ENCODE assay signal across 1 cellular context in genomic region chr11:60447070-60447469, GRCh38.
TF ChIP-seq lines count a peak whose summit lies in the region.

No MANE protein-coding gene starts in this region.

TF ChIP-seq in GM23338, 12 proteins besides CTCF, POLR2A, EP300 and RAD21 (continued from another document):
- TF ChIP-seq, protein P1, sequence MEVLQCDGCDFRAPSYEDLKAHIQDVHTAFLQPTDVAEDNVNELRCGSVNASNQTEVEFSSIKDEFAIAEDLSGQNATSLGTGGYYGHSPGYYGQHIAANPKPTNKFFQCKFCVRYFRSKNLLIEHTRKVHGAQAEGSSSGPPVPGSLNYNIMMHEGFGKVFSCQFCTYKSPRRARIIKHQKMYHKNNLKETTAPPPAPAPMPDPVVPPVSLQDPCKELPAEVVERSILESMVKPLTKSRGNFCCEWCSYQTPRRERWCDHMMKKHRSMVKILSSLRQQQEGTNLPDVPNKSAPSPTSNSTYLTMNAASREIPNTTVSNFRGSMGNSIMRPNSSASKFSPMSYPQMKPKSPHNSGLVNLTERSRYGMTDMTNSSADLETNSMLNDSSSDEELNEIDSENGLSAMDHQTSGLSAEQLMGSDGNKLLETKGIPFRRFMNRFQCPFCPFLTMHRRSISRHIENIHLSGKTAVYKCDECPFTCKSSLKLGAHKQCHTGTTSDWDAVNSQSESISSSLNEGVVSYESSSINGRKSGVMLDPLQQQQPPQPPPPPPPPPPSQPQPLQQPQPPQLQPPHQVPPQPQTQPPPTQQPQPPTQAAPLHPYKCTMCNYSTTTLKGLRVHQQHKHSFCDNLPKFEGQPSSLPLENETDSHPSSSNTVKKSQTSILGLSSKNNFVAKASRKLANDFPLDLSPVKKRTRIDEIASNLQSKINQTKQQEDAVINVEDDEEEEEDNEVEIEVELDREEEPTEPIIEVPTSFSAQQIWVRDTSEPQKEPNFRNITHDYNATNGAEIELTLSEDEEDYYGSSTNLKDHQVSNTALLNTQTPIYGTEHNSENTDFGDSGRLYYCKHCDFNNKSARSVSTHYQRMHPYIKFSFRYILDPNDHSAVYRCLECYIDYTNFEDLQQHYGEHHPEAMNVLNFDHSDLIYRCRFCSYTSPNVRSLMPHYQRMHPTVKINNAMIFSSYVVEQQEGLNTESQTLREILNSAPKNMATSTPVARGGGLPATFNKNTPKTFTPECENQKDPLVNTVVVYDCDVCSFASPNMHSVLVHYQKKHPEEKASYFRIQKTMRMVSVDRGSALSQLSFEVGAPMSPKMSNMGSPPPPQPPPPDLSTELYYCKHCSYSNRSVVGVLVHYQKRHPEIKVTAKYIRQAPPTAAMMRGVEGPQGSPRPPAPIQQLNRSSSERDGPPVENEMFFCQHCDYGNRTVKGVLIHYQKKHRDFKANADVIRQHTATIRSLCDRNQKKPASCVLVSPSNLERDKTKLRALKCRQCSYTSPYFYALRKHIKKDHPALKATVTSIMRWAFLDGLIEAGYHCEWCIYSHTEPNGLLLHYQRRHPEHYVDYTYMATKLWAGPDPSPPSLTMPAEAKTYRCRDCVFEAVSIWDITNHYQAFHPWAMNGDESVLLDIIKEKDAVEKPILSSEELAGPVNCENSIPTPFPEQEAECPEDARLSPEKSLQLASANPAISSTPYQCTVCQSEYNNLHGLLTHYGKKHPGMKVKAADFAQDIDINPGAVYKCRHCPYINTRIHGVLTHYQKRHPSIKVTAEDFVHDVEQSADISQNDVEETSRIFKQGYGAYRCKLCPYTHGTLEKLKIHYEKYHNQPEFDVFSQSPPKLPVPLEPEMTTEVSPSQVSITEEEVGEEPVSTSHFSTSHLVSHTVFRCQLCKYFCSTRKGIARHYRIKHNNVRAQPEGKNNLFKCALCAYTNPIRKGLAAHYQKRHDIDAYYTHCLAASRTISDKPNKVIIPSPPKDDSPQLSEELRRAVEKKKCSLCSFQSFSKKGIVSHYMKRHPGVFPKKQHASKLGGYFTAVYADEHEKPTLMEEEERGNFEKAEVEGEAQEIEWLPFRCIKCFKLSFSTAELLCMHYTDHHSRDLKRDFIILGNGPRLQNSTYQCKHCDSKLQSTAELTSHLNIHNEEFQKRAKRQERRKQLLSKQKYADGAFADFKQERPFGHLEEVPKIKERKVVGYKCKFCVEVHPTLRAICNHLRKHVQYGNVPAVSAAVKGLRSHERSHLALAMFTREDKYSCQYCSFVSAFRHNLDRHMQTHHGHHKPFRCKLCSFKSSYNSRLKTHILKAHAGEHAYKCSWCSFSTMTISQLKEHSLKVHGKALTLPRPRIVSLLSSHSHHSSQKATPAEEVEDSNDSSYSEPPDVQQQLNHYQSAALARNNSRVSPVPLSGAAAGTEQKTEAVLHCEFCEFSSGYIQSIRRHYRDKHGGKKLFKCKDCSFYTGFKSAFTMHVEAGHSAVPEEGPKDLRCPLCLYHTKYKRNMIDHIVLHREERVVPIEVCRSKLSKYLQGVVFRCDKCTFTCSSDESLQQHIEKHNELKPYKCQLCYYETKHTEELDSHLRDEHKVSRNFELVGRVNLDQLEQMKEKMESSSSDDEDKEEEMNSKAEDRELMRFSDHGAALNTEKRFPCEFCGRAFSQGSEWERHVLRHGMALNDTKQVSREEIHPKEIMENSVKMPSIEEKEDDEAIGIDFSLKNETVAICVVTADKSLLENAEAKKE (CRISPR knock-in tag; IDR thresholded peaks at IDR 0.05) = no peak
- TF ChIP-seq STAT1 (IDR thresholded peaks at IDR 0.05; ENCODE audit: unreplicated experiment) = no peak
- TF ChIP-seq CREB1 (CRISPR knock-in tag; IDR thresholded peaks at IDR 0.05; ENCODE audit: low read depth) = no peak
- no peak for TF ChIP-seq NANOG (IDR thresholded peaks at IDR 0.05; ENCODE audit: borderline replicate concordance)
- TF ChIP-seq ZNF114 (CRISPR knock-in tag; IDR thresholded peaks at IDR 0.05) = no peak
- TF ChIP-seq EZH2 (IDR thresholded peaks at IDR 0.05; ENCODE audit: low read depth, unreplicated experiment) = no peak
- TF ChIP-seq, protein P2, sequence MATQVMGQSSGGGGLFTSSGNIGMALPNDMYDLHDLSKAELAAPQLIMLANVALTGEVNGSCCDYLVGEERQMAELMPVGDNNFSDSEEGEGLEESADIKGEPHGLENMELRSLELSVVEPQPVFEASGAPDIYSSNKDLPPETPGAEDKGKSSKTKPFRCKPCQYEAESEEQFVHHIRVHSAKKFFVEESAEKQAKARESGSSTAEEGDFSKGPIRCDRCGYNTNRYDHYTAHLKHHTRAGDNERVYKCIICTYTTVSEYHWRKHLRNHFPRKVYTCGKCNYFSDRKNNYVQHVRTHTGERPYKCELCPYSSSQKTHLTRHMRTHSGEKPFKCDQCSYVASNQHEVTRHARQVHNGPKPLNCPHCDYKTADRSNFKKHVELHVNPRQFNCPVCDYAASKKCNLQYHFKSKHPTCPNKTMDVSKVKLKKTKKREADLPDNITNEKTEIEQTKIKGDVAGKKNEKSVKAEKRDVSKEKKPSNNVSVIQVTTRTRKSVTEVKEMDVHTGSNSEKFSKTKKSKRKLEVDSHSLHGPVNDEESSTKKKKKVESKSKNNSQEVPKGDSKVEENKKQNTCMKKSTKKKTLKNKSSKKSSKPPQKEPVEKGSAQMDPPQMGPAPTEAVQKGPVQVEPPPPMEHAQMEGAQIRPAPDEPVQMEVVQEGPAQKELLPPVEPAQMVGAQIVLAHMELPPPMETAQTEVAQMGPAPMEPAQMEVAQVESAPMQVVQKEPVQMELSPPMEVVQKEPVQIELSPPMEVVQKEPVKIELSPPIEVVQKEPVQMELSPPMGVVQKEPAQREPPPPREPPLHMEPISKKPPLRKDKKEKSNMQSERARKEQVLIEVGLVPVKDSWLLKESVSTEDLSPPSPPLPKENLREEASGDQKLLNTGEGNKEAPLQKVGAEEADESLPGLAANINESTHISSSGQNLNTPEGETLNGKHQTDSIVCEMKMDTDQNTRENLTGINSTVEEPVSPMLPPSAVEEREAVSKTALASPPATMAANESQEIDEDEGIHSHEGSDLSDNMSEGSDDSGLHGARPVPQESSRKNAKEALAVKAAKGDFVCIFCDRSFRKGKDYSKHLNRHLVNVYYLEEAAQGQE (IDR thresholded peaks at IDR 0.05; ENCODE audit: unreplicated experiment) = no peak
- TF ChIP-seq ZNF331 (CRISPR knock-in tag; IDR thresholded peaks at IDR 0.05; ENCODE audit: low read depth) = no peak
- no peak for TF ChIP-seq EZH2phosphoT487 (IDR thresholded peaks at IDR 0.05; ENCODE audit: unreplicated experiment)
- TF ChIP-seq JUNB (IDR thresholded peaks at IDR 0.05; ENCODE audit: unreplicated experiment) = no peak
- TF ChIP-seq, protein P3, sequence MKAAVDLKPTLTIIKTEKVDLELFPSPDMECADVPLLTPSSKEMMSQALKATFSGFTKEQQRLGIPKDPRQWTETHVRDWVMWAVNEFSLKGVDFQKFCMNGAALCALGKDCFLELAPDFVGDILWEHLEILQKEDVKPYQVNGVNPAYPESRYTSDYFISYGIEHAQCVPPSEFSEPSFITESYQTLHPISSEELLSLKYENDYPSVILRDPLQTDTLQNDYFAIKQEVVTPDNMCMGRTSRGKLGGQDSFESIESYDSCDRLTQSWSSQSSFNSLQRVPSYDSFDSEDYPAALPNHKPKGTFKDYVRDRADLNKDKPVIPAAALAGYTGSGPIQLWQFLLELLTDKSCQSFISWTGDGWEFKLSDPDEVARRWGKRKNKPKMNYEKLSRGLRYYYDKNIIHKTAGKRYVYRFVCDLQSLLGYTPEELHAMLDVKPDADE (IDR thresholded peaks at IDR 0.05) = no peak
